ENCODE assay signal across 11 cellular contexts in genomic region chr18:997499-997898, GRCh38.
"Had no signal": no experiment of that assay in that cellular context is flagged by ENCODE, and none has a peak within 500 bp of the region (broad histone marks: within the 10 kb centered on the region; RNA-seq: fewer than 3 reads in every experiment).

No MANE protein-coding gene starts in this region.

- H3K9me3 ChIP-seq: HAP-1 had no signal

- H3K4me2 ChIP-seq: GM23338 had no signal

- H2AFZ ChIP-seq: GM23248, GM23338 had no signal

- H3K36me3 ChIP-seq: HAP-1 had no signal

- ATAC-seq: GM23338, HCT116 had no signal

- FAIRE-seq: H1, H54 had no signal

- H3K4me1 ChIP-seq: HAP-1 had no signal

- DNase-seq: GM23248, GOT3, H7, H9, HCEC 1CT, HFFc6 had no signal

- H3K4me3 ChIP-seq: GM23248, GM23338, HAP-1 had no signal

- H3K9ac ChIP-seq: GM23248 had no signal

- H3K27ac ChIP-seq: GM23248 had no signal
